Comparison of ENCODE assay signal across 1 cellular context in the genomic region with DNA sequence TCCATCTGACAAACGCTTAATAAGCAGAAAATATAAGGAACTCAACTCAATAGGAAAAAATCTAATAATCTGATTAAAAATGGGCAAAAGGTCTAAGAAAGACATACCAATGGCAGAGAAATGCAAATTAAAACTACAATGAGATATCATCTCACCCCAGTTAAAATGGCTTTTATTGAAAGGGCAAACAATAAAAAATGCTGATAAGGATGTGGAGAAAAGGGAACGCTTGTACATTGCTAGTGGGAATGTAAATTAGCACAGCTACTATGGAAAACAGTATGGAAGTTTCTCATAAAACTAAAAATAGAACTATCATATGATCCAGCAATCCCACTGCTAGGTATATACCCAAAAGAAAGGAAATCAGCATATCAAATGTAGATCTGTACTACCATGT.
TF ChIP-seq lines count a peak whose summit lies in the region.

No MANE protein-coding gene starts in this region.

TF ChIP-seq in SK-N-SH, 30 proteins besides CTCF, POLR2A, EP300 and RAD21 (continued from another document):
- TF ChIP-seq GABPA (IDR thresholded peaks at IDR 0.05; ENCODE audit: low read depth) (no peak), FOXJ3 (CRISPR knock-in tag; IDR thresholded peaks at IDR 0.05) (no peak), SMC3 (IDR thresholded peaks at IDR 0.05; ENCODE audit: low read depth, low read length) (no peak), CHD2 (IDR thresholded peaks at IDR 0.05; ENCODE audit: low read length, partially characterized antibody) (no peak), POLR2AphosphoS5 (IDR thresholded peaks at IDR 0.05; ENCODE audit: low read depth, low read length) (no peak), MXI1 (IDR thresholded peaks at IDR 0.05; ENCODE audit: low read depth, low read length) (no peak), TEAD4 (IDR thresholded peaks at IDR 0.05; ENCODE audit: borderline replicate concordance, insufficient read depth) (no peak), RCOR1 (IDR thresholded peaks at IDR 0.05; ENCODE audit: low read length) (no peak), MEF2A (IDR thresholded peaks at IDR 0.05; ENCODE audit: borderline replicate concordance, low read depth) (no peak)
- TF ChIP-seq, protein P1, sequence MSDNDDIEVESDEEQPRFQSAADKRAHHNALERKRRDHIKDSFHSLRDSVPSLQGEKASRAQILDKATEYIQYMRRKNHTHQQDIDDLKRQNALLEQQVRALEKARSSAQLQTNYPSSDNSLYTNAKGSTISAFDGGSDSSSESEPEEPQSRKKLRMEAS (IDR thresholded peaks at IDR 0.05; ENCODE audit: low read depth): no peak
- TF ChIP-seq, protein P2, sequence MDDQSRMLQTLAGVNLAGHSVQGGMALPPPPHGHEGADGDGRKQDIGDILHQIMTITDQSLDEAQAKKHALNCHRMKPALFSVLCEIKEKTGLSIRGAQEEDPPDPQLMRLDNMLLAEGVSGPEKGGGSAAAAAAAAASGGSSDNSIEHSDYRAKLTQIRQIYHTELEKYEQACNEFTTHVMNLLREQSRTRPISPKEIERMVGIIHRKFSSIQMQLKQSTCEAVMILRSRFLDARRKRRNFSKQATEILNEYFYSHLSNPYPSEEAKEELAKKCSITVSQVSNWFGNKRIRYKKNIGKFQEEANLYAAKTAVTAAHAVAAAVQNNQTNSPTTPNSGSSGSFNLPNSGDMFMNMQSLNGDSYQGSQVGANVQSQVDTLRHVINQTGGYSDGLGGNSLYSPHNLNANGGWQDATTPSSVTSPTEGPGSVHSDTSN (IDR thresholded peaks at IDR 0.05): no peak
